In genomic region chrX:19739683-19740082, GRCh38 we compare ENCODE assay signal across 8 cellular contexts.
DNase-seq lines count a peak whose midpoint lies in the region; ATAC-seq, FAIRE-seq and TF ChIP-seq lines count a peak whose summit lies in the region.

No MANE protein-coding gene starts in this region.

- DNase-seq in D721Med (ENCODE audit: insufficient read length, low spot score) (peak; percentile 15), HS-27A (ENCODE audit: low read depth) (peak; percentile 34), SHP77 treated with DMSO at 0.1 percent for 48 hours (lab: John Stamatoyannopoulos, UW) (peak; percentile 1), adipocyte (ENCODE audit: low read depth) (peak; percentile 67), right cardiac atrium (peak; percentile 54 to 66 (median 64)), smooth muscle cell (lab: John Stamatoyannopoulos, UW; ENCODE audit: unreplicated experiment) (no peak), globus pallidus (ENCODE audit: low spot score) (no peak)

- H3K9me3 ChIP-seq in adipocyte (ENCODE audit: control insufficient read depth, low read length) (no peaks in the 10 kb centered on the region), right cardiac atrium (ENCODE audit: control insufficient read depth, low read length) (no peaks in the 10 kb centered on the region), smooth muscle cell (replicated peaks; ENCODE audit: low read depth) (no peaks in the 10 kb centered on the region)

- H3K27me3 ChIP-seq in adipocyte (replicated peaks; ENCODE audit: control insufficient read depth, insufficient read depth, low read length) (peaks cover 7% of the 10 kb centered on the region), right cardiac atrium (ENCODE audit: control insufficient read depth, insufficient read depth) (no peaks in the 10 kb centered on the region), smooth muscle cell (ENCODE audit: low read depth) (no peaks in the 10 kb centered on the region)

- no peaks in the 10 kb centered on the region for H3K79me2 ChIP-seq in smooth muscle cell (ENCODE audit: low read depth)

- ATAC-seq in right cardiac atrium (peak; percentile 51 to 56), GM21526 (IDR thresholded peaks at IDR 0.05; ENCODE audit: low FRiP score, unreplicated experiment) (no peak)

- no peak overlapping the region for H2AFZ ChIP-seq in smooth muscle cell (ENCODE audit: low read depth)

- intact Hi-C loops in right cardiac atrium (cut with DNase I): loop anchor here in 2 of 4 donors (10.0 kb wide), 1 partner anchor 145 kb away; the partner anchor contains the start of gene SH3KBP1 (in 2 of the 2)

- FAIRE-seq in D721Med (lab: Jason Lieb, UNC): peak; percentile 44

- TF ChIP-seq CTCF in D721Med (IDR thresholded peaks at IDR 0.05; ENCODE audit: insufficient read depth, missing control alignments) (peak; percentile 60), smooth muscle cell (IDR thresholded peaks at IDR 0.05; ENCODE audit: borderline replicate concordance, insufficient read depth, poor library complexity, severe bottlenecking) (peak; percentile 48)

- no peak overlapping the region for H3K27ac ChIP-seq in right cardiac atrium (ENCODE audit: low read length)
- H3K27ac ChIP-seq in smooth muscle cell (ENCODE audit: low read depth): no peak overlapping the region

- H3K4me3 ChIP-seq in adipocyte (ENCODE audit: low read length): no peak overlapping the region
- H3K4me3 ChIP-seq in right cardiac atrium (ENCODE audit: low read length): no peak overlapping the region
- H3K4me3 ChIP-seq in smooth muscle cell: no peak overlapping the region

- no peaks in the 10 kb centered on the region for H3F3A ChIP-seq in smooth muscle cell (ENCODE audit: low read depth)

- H3K9ac ChIP-seq in adipocyte (ENCODE audit: low read length): no peak overlapping the region
- no peak overlapping the region for H3K9ac ChIP-seq in smooth muscle cell (ENCODE audit: low read depth)

- H3K36me3 ChIP-seq in adipocyte (ENCODE audit: control insufficient read depth, insufficient read depth, low read length, severe bottlenecking) (no peaks in the 10 kb centered on the region), smooth muscle cell (ENCODE audit: low read depth) (no peaks in the 10 kb centered on the region)

- H3K4me2 ChIP-seq in smooth muscle cell: no peak overlapping the region

- H4K20me1 ChIP-seq in smooth muscle cell (ENCODE audit: low read depth): no peaks in the 10 kb centered on the region

- WGBS in right cardiac atrium: 56% methylated on average over 5 of the region's 5 CpGs
- WGBS in smooth muscle cell (ENCODE audit: low lambda C conversion rate): 51% methylated on average over 5 of the region's 5 CpGs

- no peaks in the 10 kb centered on the region for H3K4me1 ChIP-seq in adipocyte (ENCODE audit: control insufficient read depth, insufficient read depth, low read length)
- H3K4me1 ChIP-seq in right cardiac atrium (ENCODE audit: control insufficient read depth, insufficient read depth, low read length): no peaks in the 10 kb centered on the region
- no peaks in the 10 kb centered on the region for H3K4me1 ChIP-seq in smooth muscle cell (ENCODE audit: low read depth)

Comparison
In these comparisons a context has a peak if more than half of its experiments do, and no peak if none do; other contexts are left out.
1. DNase-seq: peak in D721Med (single experiment), HS-27A (single experiment), SHP77 treated with DMSO at 0.1 percent for 48 hours (single experiment), adipocyte (single experiment) and right cardiac atrium (3 of 3); none in smooth muscle cell (single experiment) and globus pallidus (single experiment).